15 cellular contexts compared by ENCODE assay signal in the genomic region with DNA sequence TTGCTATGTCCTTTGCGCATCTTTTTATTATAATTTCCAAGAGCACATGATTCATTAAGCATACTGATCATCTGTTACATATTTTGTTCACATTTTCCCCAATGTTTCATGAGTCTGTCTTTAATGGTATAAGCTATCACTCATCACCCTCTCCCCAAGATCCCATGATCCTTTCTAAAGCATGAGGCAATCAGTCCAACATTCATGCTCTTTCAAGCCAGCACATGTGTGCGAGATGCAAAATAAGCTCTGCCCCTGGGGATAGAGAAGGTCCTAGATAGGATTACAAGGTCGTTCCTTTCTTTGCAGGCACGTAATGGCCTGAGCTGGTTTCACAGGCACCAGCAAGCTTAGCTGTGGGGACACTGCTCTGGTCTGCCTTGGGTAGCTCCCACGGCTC. TPM values are rescaled to one million over a fixed set of nuclear protein-coding genes. Genes with fewer than 3 reads are reported as not detected.
DNase-seq lines count a peak whose midpoint lies in the region; ATAC-seq and TF ChIP-seq lines count a peak whose summit lies in the region.
"Had no signal": no experiment of that assay in that cellular context is flagged by ENCODE, and none has a peak within 500 bp of the region (broad histone marks: within the 10 kb centered on the region; RNA-seq: fewer than 3 reads in every experiment).

No MANE protein-coding gene starts in this region.

- no peak overlapping the region for H3K18ac ChIP-seq in mesendoderm (ENCODE audit: low read length)

- no peak overlapping the region for H4K8ac ChIP-seq in mesendoderm (ENCODE audit: low read depth, low read length)

- H4K5ac ChIP-seq in mesendoderm (ENCODE audit: low read length), result no peak overlapping the region

- no peak overlapping the region for H2BK15ac ChIP-seq in mesendoderm (replicated peaks; ENCODE audit: low read depth)

- H3K4me1 ChIP-seq in RWPE2 (ENCODE audit: insufficient read depth, poor library complexity, severe bottlenecking), result no peaks in the 10 kb centered on the region
- peaks cover 2% of the 10 kb centered on the region for H3K4me1 ChIP-seq in mesendoderm (ENCODE audit: control insufficient read depth, low read depth, low read length)

- H2BK5ac ChIP-seq in mesendoderm (ENCODE audit: low read length), result no peak overlapping the region

- WGBS in mesendoderm (ENCODE audit: extremely low coverage, insufficient coverage, low lambda C conversion rate), result no CpG with 5 or more reads among the region's 5 CpGs

- DNase-seq in NCI-H526 (lab: John Stamatoyannopoulos, UW) (peak; percentile 82 to 93), RWPE2 (ENCODE audit: low spot score) (no peak), myocyte (ENCODE audit: low read depth) (peak; percentile 5), mesendoderm (no peak), HUDEP-2 (lab: John Stamatoyannopoulos, UW; ENCODE audit: unreplicated experiment in 76 of 76) (no peak), ACHN (no peak)
- DNase-seq: COR-L47, GOT3, Kasumi-1, NCI-H1105, NCI-H187, NCI-H774 had no signal

- no peak overlapping the region for H2AK5ac ChIP-seq in mesendoderm (ENCODE audit: low read length)

- ATAC-seq in RWPE2 (ENCODE audit: low read depth), result peak; percentile 62; the same call in 2 of the 3 replicates
- ATAC-seq in esophagus mucosa, result peak; percentile 62
- ATAC-seq: Right ventricle myocardium inferior had no signal

- TF ChIP-seq CTCF in RWPE2 (IDR thresholded peaks at IDR 0.05; ENCODE audit: poor library complexity, severe bottlenecking), result no peak

- H3K27ac ChIP-seq in RWPE2 (ENCODE audit: poor library complexity, severe bottlenecking) (no peak overlapping the region), mesendoderm (ENCODE audit: low read depth, low read length) (no peak overlapping the region)
- H3K27ac ChIP-seq: SK-N-MC had no signal

- H3K4me2 ChIP-seq in mesendoderm (ENCODE audit: low read length), result no peak overlapping the region

- no peak overlapping the region for H3K4ac ChIP-seq in mesendoderm (ENCODE audit: low read depth, low read length)

- H3K79me2 ChIP-seq in mesendoderm (ENCODE audit: control insufficient read depth, insufficient read depth, low read length), result no peaks in the 10 kb centered on the region

- H3K9ac ChIP-seq in mesendoderm (ENCODE audit: low read length), result no peak overlapping the region

- H3K79me1 ChIP-seq in mesendoderm (ENCODE audit: low read length), result no peaks in the 10 kb centered on the region

- H3K56ac ChIP-seq in mesendoderm (ENCODE audit: low read length), result no peak overlapping the region

- H3K36me3 ChIP-seq in RWPE2 (ENCODE audit: low read depth), result no peaks in the 10 kb centered on the region
- H3K36me3 ChIP-seq in mesendoderm (ENCODE audit: control insufficient read depth, insufficient read depth, low read length), result no peaks in the 10 kb centered on the region

- H3K4me3 ChIP-seq in RWPE2 (ENCODE audit: severe bottlenecking), result no peak overlapping the region
- H3K4me3 ChIP-seq in mesendoderm (ENCODE audit: low read length), result no peak overlapping the region
- H3K4me3 ChIP-seq: SK-N-MC had no signal

- in situ Hi-C loops in ACHN (cut with HindIII; ENCODE audit: low pct_ligation_motif_present, low pct_unique_long_range_greater_than_20kb, low sequenced_read_pairs), result no loop called here

- no peaks in the 10 kb centered on the region for H3K9me3 ChIP-seq in RWPE2 (ENCODE audit: severe bottlenecking)

- no peak overlapping the region for H2BK120ac ChIP-seq in mesendoderm (ENCODE audit: low read depth, low read length)

- H3K27me3 ChIP-seq in RWPE2 (ENCODE audit: insufficient read depth, poor library complexity, severe bottlenecking) (no peaks in the 10 kb centered on the region), mesendoderm (ENCODE audit: insufficient read depth, low read length, poor library complexity) (no peaks in the 10 kb centered on the region)

- no peak overlapping the region for H3K23ac ChIP-seq in mesendoderm (ENCODE audit: low read length)

RNA-seq across cellular contexts. Expression of a gene that starts 32.2 kb away (rescaled TPM):
- total RNA-seq in esophagus mucosa, result 70.7 TPM
- total RNA-seq in myocyte, result 8.3 and 11.2 TPM in 2 replicates
- 2.6 TPM for polyA plus RNA-seq in myocyte (2012)
- polyA plus RNA-seq in mesendoderm (2013, experiment 1 of 2), result 5.9 TPM
- 5.5 TPM for polyA plus RNA-seq in mesendoderm (2013, experiment 2 of 2)

RNA-seq across cellular contexts. Expression of a gene that starts 58.3 kb away (rescaled TPM):
- 4.5 TPM for total RNA-seq in esophagus mucosa
- total RNA-seq in myocyte, result not detected in 2 replicates
- polyA plus RNA-seq in myocyte (2012), result 0.09 TPM
- 0.95 TPM for polyA plus RNA-seq in mesendoderm (2013, experiment 1 of 2)
- 1.3 TPM for polyA plus RNA-seq in mesendoderm (2013, experiment 2 of 2)
- total RNA-seq: Right ventricle myocardium inferior had no signal

Comparison
In these comparisons a context has a peak if more than half of its experiments do, and no peak if none do; other contexts are left out.
1. DNase-seq: peak in NCI-H526 (2 of 2) and myocyte (single experiment); none in RWPE2 (single experiment), mesendoderm (single experiment), HUDEP-2 (0 of 76) and ACHN (single experiment).